Comparison of ENCODE assay signal across 1 cellular context in genomic region chr4:132495267-132495812, GRCh38.
TF ChIP-seq lines count a peak whose summit lies in the region.

No MANE protein-coding gene starts in this region.

TF ChIP-seq in GM23338, 12 proteins besides CTCF, POLR2A, EP300 and RAD21 (continued from another document):
- 0 out of 2 replicates have a peak, but pooled peaks have one; percentile 1 for TF ChIP-seq ZNF462 (CRISPR knock-in tag; IDR thresholded peaks at IDR 0.05)
